ENCODE assay signal across 26 cellular contexts in the genomic region with DNA sequence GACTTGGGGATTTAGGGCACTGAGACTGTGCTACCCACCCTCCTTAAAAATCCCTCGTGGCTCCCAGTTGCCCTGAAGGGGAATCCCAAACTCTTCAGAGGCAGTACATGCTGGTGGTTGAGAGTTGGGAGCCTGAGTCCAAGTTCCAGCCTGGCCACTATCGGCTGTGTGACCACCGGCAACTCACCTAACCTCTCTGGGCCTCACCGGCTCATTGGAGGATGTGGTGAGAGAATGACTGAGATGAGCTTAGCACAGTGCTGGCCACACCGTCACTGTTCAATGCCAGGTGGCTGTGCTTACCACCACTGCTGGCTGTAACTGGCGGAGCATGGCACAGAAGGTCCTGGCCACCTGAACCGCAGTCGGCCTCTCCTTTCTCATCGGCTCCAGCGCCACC.
A peak's percentile ranks its signal among the peaks of the same experiment; 100 is the strongest.
DNase-seq lines count a peak whose midpoint lies in the region; ATAC-seq, FAIRE-seq and TF ChIP-seq lines count a peak whose summit lies in the region.
"Had no signal": no experiment of that assay in that cellular context is flagged by ENCODE, and none has a peak within 500 bp of the region (broad histone marks: within the 10 kb centered on the region; RNA-seq: fewer than 3 reads in every experiment).

No MANE protein-coding gene starts in this region.

- no peak overlapping the region for H3K4me3 ChIP-seq in HepG2 (replicated peaks in 1 of 3; ENCODE audit: insufficient read depth in 1 of 3, low read depth in 2 of 3, low read length in 3 of 3)
- H3K4me3 ChIP-seq in right lobe of liver: no peak overlapping the region
- no peak overlapping the region for H3K4me3 ChIP-seq in GM12878
- no peak overlapping the region for H3K4me3 ChIP-seq in mesenchymal stem cell (ENCODE audit: insufficient read depth in 1 of 2, low read depth in 1 of 2, low read length in 2 of 2)
- no peak overlapping the region for H3K4me3 ChIP-seq in neural progenitor cell
- no peak overlapping the region for H3K4me3 ChIP-seq in body of pancreas
- H3K4me3 ChIP-seq: BLaER1 treated with 17β-estradiol and CSF1 and Interleukin-3, amounts not matched to agents 10 nM and 100 nM; GM23338; HAP-1; SJCRH30 had no signal

- POLR2A ChIA-PET in HepG2 (lab: Yijun Ruan, JAX) (no interaction called here), GM12878 (lab: Charles Lee) (no interaction called here)

- BruUV-seq in HepG2 (replicated peaks; lab: Mats Ljungman, UMichigan) (no TSS peak), GM12878 (replicated peaks; lab: Mats Ljungman, UMichigan) (no TSS peak)

- no peak overlapping the region for H3K4me3 Mint-ChIP-seq in neural progenitor cell
- H3K4me3 Mint-ChIP-seq: CD4-positive, alpha-beta T cell; GM23338 had no signal

- H3K9ac ChIP-seq in HepG2 (ENCODE audit: insufficient read depth, low read depth, low read length): no peak overlapping the region
- H3K9ac ChIP-seq in GM12878 (ENCODE audit: control insufficient read depth, insufficient read depth, low read length): no peak overlapping the region
- no peak overlapping the region for H3K9ac ChIP-seq in mesenchymal stem cell (ENCODE audit: low read length)
- no peak overlapping the region for H3K9ac ChIP-seq in neural progenitor cell
- H3K9ac ChIP-seq: BLaER1 treated with 17β-estradiol and CSF1 and Interleukin-3, amounts not matched to agents 10 nM and 100 nM had no signal

- H4K20me1 ChIP-seq in HepG2 (ENCODE audit: insufficient read depth, low read length): no peaks in the 10 kb centered on the region
- no peaks in the 10 kb centered on the region for H4K20me1 ChIP-seq in GM12878 (ENCODE audit: control insufficient read depth, insufficient read depth)
- no peaks in the 10 kb centered on the region for H4K20me1 ChIP-seq in neural progenitor cell (ENCODE audit: low read depth)
- H4K20me1 ChIP-seq: BLaER1 treated with 17β-estradiol and CSF1 and Interleukin-3, amounts not matched to agents 10 nM and 100 nM had no signal

- DNase-seq in HepG2 (ENCODE audit: low spot score) (no peak), right lobe of liver (no peak), GM12878 (ENCODE audit: low read depth, low spot score) (no peak), mesenchymal stem cell (no peak), urothelium cell line (ENCODE audit: low spot score) (no peak), neural progenitor cell (ENCODE audit: low spot score) (no peak), body of pancreas (no peak)
- DNase-seq: CD4-positive, alpha-beta T cell; DMS53; Karpas-422; NCI-H1092; NCI-H1417 treated with DMSO at 0.1 percent for 48 hours; NCI-H1694 treated with DMSO at 0.1 percent for 48 hours; NCI-H2081 treated with DMSO at 0.1 percent for 48 hours; NCI-H2171; NCI-H345; NCI-H510A treated with DMSO at 0.1 percent for 48 hours; NCI-H748 treated with DMSO at 0.1 percent for 48 hours; SJCRH30 had no signal

- TF ChIP-seq CTCF in HepG2 (CRISPR knock-in tag; IDR thresholded peaks at IDR 0.05) (no peak), right lobe of liver (IDR thresholded peaks at IDR 0.05) (no peak), GM12878 (IDR thresholded peaks at IDR 0.05 in 2 of 3, conservative IDR thresholded peaks at IDR 0.05 in 1 of 3; ENCODE audit: control insufficient read depth in 2 of 3, extremely low read depth in 1 of 3, insufficient read depth in 1 of 3, low read depth in 3 of 3, low read length in 3 of 3) (no peak), neural progenitor cell (IDR thresholded peaks at IDR 0.05) (no peak), body of pancreas (IDR thresholded peaks at IDR 0.05) (no peak)

- H3K27me3 ChIP-seq in HepG2 (ENCODE audit: control insufficient read depth in 1 of 2, insufficient read depth in 2 of 2, low read length in 2 of 2) (peaks cover 5 to 27% of the 10 kb centered on the region in 2 experiments; a peak in 4 of 5 replicates), right lobe of liver (no peaks in the 10 kb centered on the region), GM12878 (replicated peaks in 1 of 2; ENCODE audit: control insufficient read depth in 2 of 2, insufficient read depth in 2 of 2, low read length in 1 of 2) (no peaks in the 10 kb centered on the region), mesenchymal stem cell (ENCODE audit: control insufficient read depth in 1 of 2, insufficient read depth in 1 of 2, low read length in 2 of 2) (no peaks in the 10 kb centered on the region), neural progenitor cell (no peaks in the 10 kb centered on the region), body of pancreas (no peaks in the 10 kb centered on the region)
- H3K27me3 ChIP-seq: BLaER1 treated with 17β-estradiol and CSF1 and Interleukin-3, amounts not matched to agents 10 nM and 100 nM had no signal

- in situ Hi-C loops in HepG2 (cut with HindIII; ENCODE audit: extremely low pct_ligation_motif_present, low pct_unique_long_range_greater_than_20kb) (no loop called here), GM12878 (cut with MboI) (no loop called here)

- H3K9me3 Mint-ChIP-seq in neural progenitor cell: no peaks in the 10 kb centered on the region
- H3K9me3 Mint-ChIP-seq: CD4-positive, alpha-beta T cell; GM23338 had no signal

- no peak overlapping the region for H2BK15ac ChIP-seq in mesenchymal stem cell (ENCODE audit: low read depth, poor library complexity, severe bottlenecking)

- no peak overlapping the region for H3K27ac Mint-ChIP-seq in neural progenitor cell
- H3K27ac Mint-ChIP-seq: CD4-positive, alpha-beta T cell; GM23338 had no signal

- TF ChIP-seq RAD21 in HepG2 (CRISPR knock-in tag; IDR thresholded peaks at IDR 0.05) (no peak), GM12878 (IDR thresholded peaks at IDR 0.05; ENCODE audit: insufficient read depth, low read depth, low read length) (no peak)

- H2AFZ ChIP-seq in HepG2 (ENCODE audit: low read length): no peak overlapping the region
- H2AFZ ChIP-seq in GM12878 (ENCODE audit: control insufficient read depth, low read depth, low read length): no peak overlapping the region
- no peak overlapping the region for H2AFZ ChIP-seq in mesenchymal stem cell (ENCODE audit: low read depth, low read length)
- no peak overlapping the region for H2AFZ ChIP-seq in neural progenitor cell (replicated peaks)
- H2AFZ ChIP-seq: GM23338 had no signal

- FAIRE-seq in HepG2 (lab: Jason Lieb, UNC) (no peak), GM12878 (lab: Jason Lieb, UNC) (no peak), urothelium cell line (lab: Jason Lieb, UNC) (peak; percentile 30)

- RAD21 ChIA-PET in GM12878 (lab: Charles Lee; ENCODE audit: unreplicated experiment): no interaction called here

- H3K4me1 Mint-ChIP-seq in neural progenitor cell: peaks cover 58% of the 10 kb centered on the region

- peak overlapping the region in 1 of 2 experiments; percentile 28 for H3K18ac ChIP-seq in mesenchymal stem cell (ENCODE audit: low read depth in 1 of 2, low read length in 2 of 2)

- H3K4me2 ChIP-seq in HepG2 (ENCODE audit: low read depth, low read length) (no peak overlapping the region), GM12878 (ENCODE audit: control insufficient read depth, insufficient read depth) (no peak overlapping the region), mesenchymal stem cell (ENCODE audit: low read length, poor library complexity, severe bottlenecking) (no peak overlapping the region), neural progenitor cell (no peak overlapping the region)
- H3K4me2 ChIP-seq: GM23338 had no signal

- no peak for TF ChIP-seq EP300 in HepG2 (IDR thresholded peaks at IDR 0.05; ENCODE audit: low read depth in 2 of 2, low read length in 2 of 2)
- no peak for TF ChIP-seq EP300 in HepG2 (CRISPR knock-in tag; IDR thresholded peaks at IDR 0.05; ENCODE audit: borderline replicate concordance)
- TF ChIP-seq EP300 in GM12878 (IDR thresholded peaks at IDR 0.05; ENCODE audit: borderline replicate concordance in 1 of 2, control insufficient read depth in 1 of 2, low read depth in 2 of 2, low read length in 2 of 2): no peak

- peak overlapping the region; percentile 23 to 50 for H2BK12ac ChIP-seq in mesenchymal stem cell (ENCODE audit: low read length in 2 of 2)

- H3K4me1 ChIP-seq in HepG2 (ENCODE audit: insufficient read depth, low read length): peaks cover 53% of the 10 kb centered on the region
- no peaks in the 10 kb centered on the region for H3K4me1 ChIP-seq in right lobe of liver
- H3K4me1 ChIP-seq in GM12878 (ENCODE audit: control insufficient read depth, insufficient read depth, low read length): no peaks in the 10 kb centered on the region
- H3K4me1 ChIP-seq in mesenchymal stem cell (ENCODE audit: control insufficient read depth, insufficient read depth, low read depth, low read length): peaks cover 29% of the 10 kb centered on the region
- H3K4me1 ChIP-seq in neural progenitor cell: peaks cover 20% of the 10 kb centered on the region
- no peaks in the 10 kb centered on the region for H3K4me1 ChIP-seq in body of pancreas
- H3K4me1 ChIP-seq: HAP-1, SJCRH30 had no signal

- SMC1A ChIA-PET in GM12878 (lab: Charles Lee; ENCODE audit: uncharacterized antibody, unreplicated experiment): interaction anchor here (1.6 kb wide), 1 partner anchor 191 kb away, joined by 4 read pairs; no protein-coding TSS in a partner anchor

- WGBS in HepG2 (ENCODE audit: low lambda C conversion rate): 81% methylated on average over 6 of the region's 10 CpGs
- 100% methylated on average over 4 of the region's 10 CpGs for WGBS in right lobe of liver (ENCODE audit: insufficient coverage, low coverage, low lambda C conversion rate, missing lambda C conversion rate)
- WGBS in GM12878 (ENCODE audit: insufficient coverage, insufficient replicate concordance, low lambda C conversion rate, missing lambda C conversion rate): 45% methylated on average over 10 of the region's 10 CpGs
- WGBS in mesenchymal stem cell: 98% methylated on average over 10 of the region's 10 CpGs
- WGBS in body of pancreas, 2 donors: 85 to 100% methylated on average over 2 to 9 of the region's 10 CpGs

- no peak overlapping the region for H4K8ac ChIP-seq in mesenchymal stem cell (ENCODE audit: low read length)

- no peak overlapping the region for H2BK120ac ChIP-seq in mesenchymal stem cell (ENCODE audit: low read depth, low read length)

- H3K36me3 ChIP-seq in HepG2 (replicated peaks in 1 of 2; ENCODE audit: control insufficient read depth in 1 of 2, insufficient read depth in 2 of 2, low read length in 2 of 2) (no peaks in the 10 kb centered on the region), right lobe of liver (no peaks in the 10 kb centered on the region), GM12878 (ENCODE audit: control insufficient read depth in 2 of 2, insufficient read depth in 2 of 2, low read length in 1 of 2) (no peaks in the 10 kb centered on the region), mesenchymal stem cell (ENCODE audit: control insufficient read depth in 1 of 2, insufficient read depth in 2 of 2, low read depth in 1 of 2, low read length in 2 of 2) (no peaks in the 10 kb centered on the region), neural progenitor cell (no peaks in the 10 kb centered on the region), body of pancreas (replicated peaks in 1 of 2; ENCODE audit: insufficient read depth in 1 of 2, low read depth in 2 of 2) (no peaks in the 10 kb centered on the region)
- H3K36me3 ChIP-seq: BLaER1 treated with 17β-estradiol and CSF1 and Interleukin-3, amounts not matched to agents 10 nM and 100 nM; HAP-1; SJCRH30 had no signal

- CTCF ChIA-PET in HepG2 (lab: Yijun Ruan, JAX; ENCODE audit: low intra/inter-chr PET ratio, low total read pairs): no interaction called here
- CTCF ChIA-PET in GM12878 (lab: Yijun Ruan, JAX): no interaction called here

- no peak for TF ChIP-seq POLR2A in HepG2 (IDR thresholded peaks at IDR 0.05; ENCODE audit: insufficient read depth in 1 of 2, low read depth in 2 of 2, low read length in 2 of 2)
- TF ChIP-seq POLR2A in right lobe of liver (IDR thresholded peaks at IDR 0.05): no peak
- TF ChIP-seq POLR2A in GM12878 (IDR thresholded peaks at IDR 0.05; ENCODE audit: low read depth, low read length): no peak
- no peak for TF ChIP-seq POLR2A in body of pancreas (IDR thresholded peaks at IDR 0.05)

- H3K27me3 Mint-ChIP-seq in neural progenitor cell (ENCODE audit: insufficient read depth, low read depth): peaks cover 5% of the 10 kb centered on the region
- H3K27me3 Mint-ChIP-seq: CD4-positive, alpha-beta T cell had no signal

- H3K4ac ChIP-seq in mesenchymal stem cell (ENCODE audit: low read depth in 1 of 2, low read length in 2 of 2): peak overlapping the region in 1 of 2 experiments; percentile 33

- no peak overlapping the region for H2AK5ac ChIP-seq in mesenchymal stem cell (ENCODE audit: low read length, severe bottlenecking)

- intact Hi-C loops in HepG2 (cut with micrococcal nuclease; ENCODE audit: unreplicated experiment): no loop called here
- intact Hi-C loops in right lobe of liver (cut with DNase I): no loop called here
- intact Hi-C loops in GM12878 (cut with micrococcal nuclease; ENCODE audit: unreplicated experiment): no loop called here
- intact Hi-C loops in body of pancreas (cut with DNase I): no loop called here

- H3K9me3 ChIP-seq in HepG2 (ENCODE audit: low read length): no peaks in the 10 kb centered on the region
- H3K9me3 ChIP-seq in right lobe of liver: no peaks in the 10 kb centered on the region
- H3K9me3 ChIP-seq in GM12878 (replicated peaks; ENCODE audit: control insufficient read depth, insufficient read depth, low read length): no peaks in the 10 kb centered on the region; the same call in 2 of the 3 replicates
- no peaks in the 10 kb centered on the region for H3K9me3 ChIP-seq in mesenchymal stem cell (ENCODE audit: control insufficient read depth, low read length)
- H3K9me3 ChIP-seq in neural progenitor cell (ENCODE audit: low read depth): no peaks in the 10 kb centered on the region
- no peaks in the 10 kb centered on the region for H3K9me3 ChIP-seq in body of pancreas
- H3K9me3 ChIP-seq: HAP-1 had no signal

- H3K79me2 ChIP-seq in HepG2 (ENCODE audit: insufficient read depth, low read length): no peaks in the 10 kb centered on the region
- no peaks in the 10 kb centered on the region for H3K79me2 ChIP-seq in GM12878 (ENCODE audit: control insufficient read depth, insufficient read depth, low read length)
- H3K79me2 ChIP-seq in neural progenitor cell (ENCODE audit: low read depth): no peaks in the 10 kb centered on the region

- no peak overlapping the region for H3K14ac ChIP-seq in mesenchymal stem cell (ENCODE audit: low read length in 2 of 2)

- no peak overlapping the region for H2BK5ac ChIP-seq in mesenchymal stem cell (ENCODE audit: low read depth, low read length, poor library complexity, severe bottlenecking)

- no peaks in the 10 kb centered on the region for H3K36me3 Mint-ChIP-seq in neural progenitor cell

- ATAC-seq in HepG2 (no peak), right lobe of liver (no peak), GM12878 (peak; percentile 52), HG02588 (IDR thresholded peaks at IDR 0.05; ENCODE audit: unreplicated experiment) (no peak), body of pancreas (no peak)
- ATAC-seq: GM23338, Right ventricle myocardium inferior, SK-N-SH treated with all-trans-retinoic acid at 6 μM for 48 hours had no signal

- H4K91ac ChIP-seq in mesenchymal stem cell (ENCODE audit: low read length): peak overlapping the region; percentile 62

- H3K23ac ChIP-seq in mesenchymal stem cell (ENCODE audit: low read length in 2 of 2): no peak overlapping the region

- no peaks in the 10 kb centered on the region for H3K79me1 ChIP-seq in mesenchymal stem cell (replicated peaks; ENCODE audit: low read length, poor library complexity, severe bottlenecking)

- no peak overlapping the region for H3K27ac ChIP-seq in HepG2 (ENCODE audit: extremely low read length, insufficient read depth, low read length)
- no peak overlapping the region for H3K27ac ChIP-seq in right lobe of liver
- no peak overlapping the region for H3K27ac ChIP-seq in GM12878 (ENCODE audit: control insufficient read depth, insufficient read depth)
- no peak overlapping the region for H3K27ac ChIP-seq in mesenchymal stem cell (ENCODE audit: low read length, poor library complexity, severe bottlenecking)
- no peak overlapping the region for H3K27ac ChIP-seq in neural progenitor cell
- no peak overlapping the region for H3K27ac ChIP-seq in body of pancreas
- H3K27ac ChIP-seq: HL-60, SJCRH30 had no signal

- H3F3A ChIP-seq in neural progenitor cell (ENCODE audit: low read depth): peaks cover 9% of the 10 kb centered on the region
